ENCODE assay signal across 1 cellular context in the genomic region with DNA sequence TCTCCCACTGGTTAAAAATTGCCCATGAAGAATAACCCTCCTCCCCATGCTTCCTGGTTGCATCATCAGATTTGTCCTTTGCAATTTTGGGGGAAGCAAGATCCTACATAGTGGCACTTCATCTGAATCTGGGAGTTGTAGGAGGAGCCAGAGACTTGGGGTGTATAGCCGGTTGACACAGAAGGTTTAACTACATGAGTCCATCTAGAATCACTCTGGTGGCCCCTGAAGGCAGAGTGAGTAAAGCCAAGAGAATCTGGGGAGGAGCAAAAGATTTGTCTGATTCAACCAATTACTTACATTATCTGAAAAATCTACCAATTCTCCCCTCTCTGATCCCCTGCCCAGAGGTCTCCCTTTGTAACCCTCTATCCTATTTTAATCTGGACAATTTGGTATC.
TF ChIP-seq lines count a peak whose summit lies in the region.

No MANE protein-coding gene starts in this region.

TF ChIP-seq in HCT116, 20 proteins besides CTCF, POLR2A, EP300 and RAD21 (continued from another document):
- TF ChIP-seq, protein P1, sequence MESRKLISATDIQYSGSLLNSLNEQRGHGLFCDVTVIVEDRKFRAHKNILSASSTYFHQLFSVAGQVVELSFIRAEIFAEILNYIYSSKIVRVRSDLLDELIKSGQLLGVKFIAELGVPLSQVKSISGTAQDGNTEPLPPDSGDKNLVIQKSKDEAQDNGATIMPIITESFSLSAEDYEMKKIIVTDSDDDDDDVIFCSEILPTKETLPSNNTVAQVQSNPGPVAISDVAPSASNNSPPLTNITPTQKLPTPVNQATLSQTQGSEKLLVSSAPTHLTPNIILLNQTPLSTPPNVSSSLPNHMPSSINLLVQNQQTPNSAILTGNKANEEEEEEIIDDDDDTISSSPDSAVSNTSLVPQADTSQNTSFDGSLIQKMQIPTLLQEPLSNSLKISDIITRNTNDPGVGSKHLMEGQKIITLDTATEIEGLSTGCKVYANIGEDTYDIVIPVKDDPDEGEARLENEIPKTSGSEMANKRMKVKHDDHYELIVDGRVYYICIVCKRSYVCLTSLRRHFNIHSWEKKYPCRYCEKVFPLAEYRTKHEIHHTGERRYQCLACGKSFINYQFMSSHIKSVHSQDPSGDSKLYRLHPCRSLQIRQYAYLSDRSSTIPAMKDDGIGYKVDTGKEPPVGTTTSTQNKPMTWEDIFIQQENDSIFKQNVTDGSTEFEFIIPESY (IDR thresholded peaks at IDR 0.05; ENCODE audit: extremely low read depth, insufficient replicate concordance, low read length): no peak
TF ChIP-seq in HCT116: peak in this region for 0.
